In the genomic region with DNA sequence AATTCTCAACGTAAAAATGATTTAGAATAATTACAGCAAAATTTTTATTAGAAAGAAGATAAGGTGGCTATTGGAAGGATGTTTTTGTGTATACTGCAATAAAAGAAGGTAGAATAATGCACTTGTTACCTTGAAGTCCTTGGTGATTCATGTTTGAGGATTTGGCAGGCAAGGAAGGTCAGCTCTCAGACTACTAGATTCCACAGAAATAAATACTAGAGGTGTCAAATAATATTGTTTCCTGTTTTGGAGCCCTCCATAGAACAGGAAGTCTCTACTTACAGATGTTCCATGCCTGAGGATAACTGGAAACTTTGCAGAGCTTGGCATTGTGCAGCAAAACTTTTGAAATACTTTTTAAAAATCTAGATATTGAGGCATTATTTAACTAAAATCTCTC, we compare ENCODE assay signal across 21 cellular contexts.
"Had no signal": no experiment of that assay in that cellular context is flagged by ENCODE, and none has a peak within 500 bp of the region (broad histone marks: within the 10 kb centered on the region; RNA-seq: fewer than 3 reads in every experiment).

No MANE protein-coding gene starts in this region.

- H3K27ac Mint-ChIP-seq: activated CD4-positive, alpha-beta memory T cell treated with anti-CD3 and anti-CD28 coated beads for 36 hours; activated CD4-positive, alpha-beta T cell treated with anti-CD3 and anti-CD28 coated beads, Interleukin-2, amount 10 ng/mL, durations not matched to agents 7 days and 5 days; activated naive CD4-positive, alpha-beta T cell treated with anti-CD3 and anti-CD28 coated beads, Interleukin-2, amount 50 U/mL, for 72 hours; activated naive CD8-positive, alpha-beta T cell treated with anti-CD3 and anti-CD28 coated beads, Interleukin-2, amount 50 U/mL, for 24 hours; T-helper 17 cell had no signal

- H3K4me3 Mint-ChIP-seq: activated CD4-positive, alpha-beta memory T cell treated with anti-CD3 and anti-CD28 coated beads for 36 hours; activated CD4-positive, alpha-beta T cell treated with anti-CD3 and anti-CD28 coated beads, Interleukin-2, amount 10 ng/mL, durations not matched to agents 7 days and 5 days; activated naive CD8-positive, alpha-beta T cell treated with anti-CD3 and anti-CD28 coated beads, Interleukin-2, amount 50 U/mL, for 24 hours; activated T-cell treated with anti-CD3 and anti-CD28 coated beads, Interleukin-2, amount 50 U/mL, for 4 hours; central memory CD8-positive, alpha-beta T cell; T-helper 17 cell had no signal

- DNase-seq: activated CD4-positive, alpha-beta memory T cell treated with anti-CD3 and anti-CD28 coated beads for 36 hours; activated CD4-positive, alpha-beta T cell treated with anti-CD3 and anti-CD28 coated beads, Interleukin-2, amount 10 ng/mL, durations not matched to agents 7 days and 5 days; activated CD4-positive, CD25-positive, alpha-beta regulatory T cell; activated CD8-positive, alpha-beta memory T cell treated with anti-CD3 and anti-CD28 coated beads for 24 hours; activated effector memory CD4-positive, alpha-beta T cell treated with anti-CD3 and anti-CD28 coated beads, Interleukin-2, amount 50 U/mL, for 16 hours; activated naive CD4-positive, alpha-beta T cell treated with Interleukin-2 at 50 U/mL for 16 hours; activated naive CD8-positive, alpha-beta T cell treated with anti-CD3 and anti-CD28 coated beads, Interleukin-2, amount 50 U/mL, for 24 hours; activated T-cell treated with anti-CD3 and anti-CD28 coated beads, Interleukin-2, amount 50 U/mL, for 4 hours; amniotic stem cell; body of pancreas; NCI-H1105 treated with DMSO at 0.1 percent for 48 hours; NCI-H1436 treated with DMSO at 0.1 percent for 48 hours; NCI-H187; NCI-H2081; NCI-H446; NCI-H524; SHP77 treated with DMSO at 0.1 percent for 48 hours; T-helper 17 cell; T-helper 9 cell had no signal

- ATAC-seq: activated naive CD4-positive, alpha-beta T cell treated with anti-CD3 and anti-CD28 coated beads, Interleukin-2, amount 50 U/mL, for 72 hours; activated naive CD8-positive, alpha-beta T cell treated with anti-CD3 and anti-CD28 coated beads, Interleukin-2, amount 50 U/mL, for 24 hours; activated T-cell treated with anti-CD3 and anti-CD28 coated beads, Interleukin-2, amount 50 U/mL, for 4 hours; body of pancreas; T-helper 17 cell had no signal

- H3K36me3 Mint-ChIP-seq: activated CD4-positive, alpha-beta memory T cell treated with anti-CD3 and anti-CD28 coated beads for 36 hours had no signal

- H3K4me1 Mint-ChIP-seq: activated CD4-positive, alpha-beta T cell treated with anti-CD3 and anti-CD28 coated beads, Interleukin-2, amount 10 ng/mL, durations not matched to agents 7 days and 5 days; activated naive CD8-positive, alpha-beta T cell treated with anti-CD3 and anti-CD28 coated beads, Interleukin-2, amount 50 U/mL, for 24 hours; central memory CD8-positive, alpha-beta T cell; T-helper 17 cell had no signal

- H3K27me3 Mint-ChIP-seq: activated CD4-positive, alpha-beta memory T cell treated with anti-CD3 and anti-CD28 coated beads for 36 hours; activated CD4-positive, alpha-beta T cell treated with anti-CD3 and anti-CD28 coated beads, Interleukin-2, amount 10 ng/mL, durations not matched to agents 7 days and 5 days; activated naive CD8-positive, alpha-beta T cell treated with anti-CD3 and anti-CD28 coated beads, Interleukin-2, amount 50 U/mL, for 24 hours; central memory CD8-positive, alpha-beta T cell; T-helper 17 cell had no signal
